8 cellular contexts compared by ENCODE assay signal in genomic region chr11:85664561-85665481, GRCh38. TPM values are rescaled to one million over a fixed set of nuclear protein-coding genes. Genes with fewer than 3 reads are reported as not detected.
A peak's percentile ranks its signal among the peaks of the same experiment; 100 is the strongest.
DNase-seq lines count a peak whose midpoint lies in the region; TF ChIP-seq lines count a peak whose summit lies in the region.

A gene with protein sequence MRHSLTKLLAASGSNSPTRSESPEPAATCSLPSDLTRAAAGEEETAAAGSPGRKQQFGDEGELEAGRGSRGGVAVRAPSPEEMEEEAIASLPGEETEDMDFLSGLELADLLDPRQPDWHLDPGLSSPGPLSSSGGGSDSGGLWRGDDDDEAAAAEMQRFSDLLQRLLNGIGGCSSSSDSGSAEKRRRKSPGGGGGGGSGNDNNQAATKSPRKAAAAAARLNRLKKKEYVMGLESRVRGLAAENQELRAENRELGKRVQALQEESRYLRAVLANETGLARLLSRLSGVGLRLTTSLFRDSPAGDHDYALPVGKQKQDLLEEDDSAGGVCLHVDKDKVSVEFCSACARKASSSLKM (minus strand): TSS chr11:85665129. CDS start chr11:85664875, 254 bp downstream.

- no peaks in the 10 kb centered on the region for H3K27me3 ChIP-seq in effector memory CD4-positive, alpha-beta T cell (replicated peaks; ENCODE audit: control insufficient read depth, insufficient read depth, low read length, poor library complexity, severe bottlenecking)

- H3K4me3 ChIP-seq in effector memory CD4-positive, alpha-beta T cell (ENCODE audit: insufficient read depth, low read depth, low read length, poor library complexity, severe bottlenecking): peak within 1 kb of the TSS; percentile 92

- no peak for TF ChIP-seq CTCF in GM20000 (IDR thresholded peaks at IDR 0.05; ENCODE audit: extremely low read depth, missing control alignments)

- no peaks in the 10 kb centered on the region for H3K9me3 ChIP-seq in effector memory CD4-positive, alpha-beta T cell (ENCODE audit: control insufficient read depth, low read length)

- DNase-seq in CMK (ENCODE audit: low read depth): peak; percentile 83
- peak; percentile 92 for DNase-seq in GM20000 (ENCODE audit: low spot score)
- DNase-seq in HT-29 (ENCODE audit: low spot score): peak; percentile 99
- peak; percentile 85 to 95 for DNase-seq in NOMO-1 (lab: John Stamatoyannopoulos, UW; ENCODE audit: unreplicated experiment in 2 of 2)
- peak; percentile 82 to 88 (median 86) for DNase-seq in effector memory CD4-positive, alpha-beta T cell
- peak; percentile 97 for DNase-seq in medulla oblongata (ENCODE audit: extremely low spot score)
- peak; percentile 89 for DNase-seq in stimulated activated CD8-positive, alpha-beta memory T cell treated with anti-CD3 and anti-CD28 coated beads, Interleukin-12 subunit alpha, Interleukin-12 subunit beta, amount 100 ng/mL, for 1 hour (ENCODE audit: low read depth)

- peaks cover 3% of the 10 kb centered on the region for H3K36me3 ChIP-seq in effector memory CD4-positive, alpha-beta T cell (ENCODE audit: control insufficient read depth, insufficient read depth, low read length)

- H3K27ac ChIP-seq in effector memory CD4-positive, alpha-beta T cell (ENCODE audit: insufficient read depth, low read length, poor library complexity, severe bottlenecking): peak within 1 kb of the TSS; percentile 97

- peaks cover 12% of the 10 kb centered on the region for H3K4me1 ChIP-seq in effector memory CD4-positive, alpha-beta T cell (ENCODE audit: control insufficient read depth, insufficient read depth, low read length, poor library complexity, severe bottlenecking)

- POLR2A ChIA-PET in activated CD8-positive, alpha-beta memory T cell treated with anti-CD3 and anti-CD28 coated beads for 36 hours (lab: Charles Lee): interaction anchor here (0.6 to 2.1 kb wide), 8 partner anchors 13 to 145 kb away, joined by 3 to 13 read pairs (median 3); partner anchors contain the start of genes TMEM126A and TMEM126B

- CTCF ChIA-PET in activated CD8-positive, alpha-beta memory T cell treated with anti-CD3 and anti-CD28 coated beads for 36 hours (lab: Charles Lee): interaction anchor here (1.8 kb wide), 1 partner anchor 16 kb away, joined by 8 read pairs; no protein-coding TSS in a partner anchor

RNA-seq across cellular contexts. Expression of the gene that starts here (rescaled TPM):
- total RNA-seq in HT-29 (2014; rRNA removed; shearing (Covaris generic)): 108 and 124 TPM in 2 replicates
- total RNA-seq in activated CD8-positive, alpha-beta memory T cell treated with anti-CD3 and anti-CD28 coated beads for 36 hours: 10 to 100 TPM; 41.8 to 43.7 TPM

Comparison
In these comparisons a context has a peak if more than half of its experiments do, and no peak if none do; other contexts are left out.
1. Peak in every context shown above with its lines: DNase-seq, H3K4me3 ChIP-seq and H3K27ac ChIP-seq.